11 cellular contexts compared by ENCODE assay signal in the genomic region with DNA sequence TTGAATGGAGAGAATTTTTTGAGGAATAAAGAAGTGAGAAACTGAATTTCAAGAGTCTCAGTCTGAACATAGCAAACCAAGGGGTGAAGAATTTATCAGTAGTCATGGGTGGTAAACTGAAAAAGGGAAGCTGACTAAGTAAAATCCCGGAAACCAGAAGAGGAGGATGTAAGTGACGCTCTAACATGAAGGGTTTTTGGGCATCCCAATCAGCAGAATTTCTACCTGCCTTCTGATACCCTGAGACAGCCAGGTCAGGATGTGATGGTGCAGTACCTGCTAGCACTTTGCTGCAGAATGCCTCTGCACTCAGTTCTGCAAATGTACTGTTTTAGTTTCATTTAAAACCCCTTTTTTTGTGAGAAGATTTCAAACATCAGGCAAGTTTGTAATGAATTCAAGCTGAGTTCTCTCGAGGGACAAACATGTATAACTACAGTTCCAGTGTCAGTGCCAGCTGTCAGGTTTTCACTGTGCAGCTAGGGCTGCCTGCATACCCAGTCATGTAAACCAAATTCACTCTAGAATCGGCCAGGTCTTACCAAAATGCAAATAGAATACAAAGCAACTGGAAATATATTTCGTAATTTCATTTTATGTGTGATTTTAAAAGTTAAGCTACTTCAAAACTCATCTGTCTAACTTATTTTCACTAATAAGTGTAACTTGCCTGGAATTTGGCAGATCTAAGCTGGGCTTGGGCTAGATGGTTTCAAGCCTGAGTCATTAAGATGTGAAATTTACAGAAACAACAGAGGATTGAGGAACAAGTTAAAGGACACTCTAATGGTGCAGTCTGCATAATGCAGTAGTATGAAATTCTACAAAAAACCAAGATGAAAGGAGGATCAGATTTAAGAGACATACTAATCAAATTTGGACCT. TPM values are rescaled to one million over a fixed set of nuclear protein-coding genes. Genes with fewer than 3 reads are reported as not detected.
DNase-seq lines count a peak whose midpoint lies in the region; ATAC-seq and TF ChIP-seq lines count a peak whose summit lies in the region.
"Had no signal": no experiment of that assay in that cellular context is flagged by ENCODE, and none has a peak within 500 bp of the region (broad histone marks: within the 10 kb centered on the region; RNA-seq: fewer than 3 reads in every experiment).

No MANE protein-coding gene starts in this region.

- no peak for TF ChIP-seq POLR2A in prostate gland (IDR thresholded peaks at IDR 0.05)

- DNase-seq in CD14-positive monocyte (ENCODE audit: low spot score) (no peak), NOMO-1 treated with dmso at 0.1 percent for 144 hours (lab: John Stamatoyannopoulos, UW; ENCODE audit: unreplicated experiment) (peak; percentile 32), fibroblast of peridontal ligament (ENCODE audit: extremely low read depth) (peak; percentile 72), prostate gland (ENCODE audit: low spot score) (no peak), brain microvascular endothelial cell (no peak)
- no peak for DNase-seq in stimulated activated CD4-positive, alpha-beta T cell treated with anti-CD3 and anti-CD28 coated beads, Interleukin-2, amount 100 ng/mL, for 24 hours
- DNase-seq: gastrocnemius medialis, NCI-H187, occipital lobe had no signal

- peak overlapping the region; percentile 74 to 95 (median 85) for H3K27ac Mint-ChIP-seq in CD14-positive monocyte

- peaks cover 0 to 5% (median 1%) of the 10 kb centered on the region in 7 donors for H3K9me3 Mint-ChIP-seq in CD14-positive monocyte

- H3K36me3 ChIP-seq in prostate gland: no peaks in the 10 kb centered on the region
- peaks cover 8% of the 10 kb centered on the region for H3K36me3 ChIP-seq in brain microvascular endothelial cell (replicated peaks)

- TF ChIP-seq CTCF in CD14-positive monocyte (IDR thresholded peaks at IDR 0.05): no peak
- no peak for TF ChIP-seq CTCF in prostate gland (IDR thresholded peaks at IDR 0.05)
- TF ChIP-seq CTCF in brain microvascular endothelial cell (IDR thresholded peaks at IDR 0.05; ENCODE audit: low read depth, low read length, missing control alignments): no peak

- H3K27me3 ChIP-seq in prostate gland (replicated peaks; ENCODE audit: insufficient read depth): no peaks in the 10 kb centered on the region
- no peaks in the 10 kb centered on the region for H3K27me3 ChIP-seq in brain microvascular endothelial cell (replicated peaks)
- H3K27me3 ChIP-seq: gastrocnemius medialis had no signal

- H3K4me3 ChIP-seq in prostate gland: no peak overlapping the region
- no peak overlapping the region for H3K4me3 ChIP-seq in brain microvascular endothelial cell (ENCODE audit: low read depth, low read length)
- H3K4me3 ChIP-seq: gastrocnemius medialis had no signal

- peaks cover 17% of the 10 kb centered on the region for H3K4me1 Mint-ChIP-seq in CD14-positive monocyte

- in situ Hi-C loops in brain microvascular endothelial cell (cut with HindIII; ENCODE audit: low pct_ligation_motif_present, low sequenced_read_pairs): no loop called here

- H3K4me1 ChIP-seq in prostate gland (replicated peaks): no peaks in the 10 kb centered on the region

- peaks cover 25 to 29% of the 10 kb centered on the region in 2 donors for H3K36me3 Mint-ChIP-seq in CD14-positive monocyte

- H3K27me3 Mint-ChIP-seq in CD14-positive monocyte (ENCODE audit: low read depth in 3 of 3): peaks cover 2 to 3% (median 3%) of the 10 kb centered on the region in 3 donors

- ATAC-seq in GM21360 (IDR thresholded peaks at IDR 0.05; ENCODE audit: unreplicated experiment): peak; percentile 39
- no peak for ATAC-seq in HG02588 (IDR thresholded peaks at IDR 0.05; ENCODE audit: unreplicated experiment)
- ATAC-seq: gastrocnemius medialis had no signal

- peak overlapping the region in 1 of 2 donors; percentile 36 for H3K4me3 Mint-ChIP-seq in CD14-positive monocyte

- 87% methylated on average over 5 of the region's 5 CpGs for WGBS in prostate gland

- H3K27ac ChIP-seq in prostate gland: no peak overlapping the region
- no peak overlapping the region for H3K27ac ChIP-seq in brain microvascular endothelial cell

- intact Hi-C loops in CD14-positive monocyte (cut with micrococcal nuclease) (loop anchor here in 1 of 2 donors (10.0 kb wide), 1 partner anchor 114 kb away; the partner anchor contains the start of genes BIVM and POGLUT2), prostate gland (cut with DNase I) (no loop called here)

- H3K9me3 ChIP-seq in prostate gland: no peaks in the 10 kb centered on the region
- H3K9me3 ChIP-seq: gastrocnemius medialis had no signal

RNA-seq across cellular contexts. Expression of gene METTL21C, which starts 13.8 kb away (rescaled TPM):
- not detected for polyA plus RNA-seq in CD14-positive monocyte
- total RNA-seq in prostate gland: not detected
- total RNA-seq: occipital lobe had no signal

Comparison
In these comparisons a context has a peak if more than half of its experiments do, and no peak if none do; other contexts are left out.
1. DNase-seq: peak in NOMO-1 treated with dmso at 0.1 percent for 144 hours (single experiment) and fibroblast of peridontal ligament (single experiment); none in CD14-positive monocyte (single experiment), stimulated activated CD4-positive, alpha-beta T cell treated with anti-CD3 and anti-CD28 coated beads, Interleukin-2, amount 100 ng/mL, for 24 hours (0 of 2), prostate gland (single experiment) and brain microvascular endothelial cell (single experiment).